In the genomic region with DNA sequence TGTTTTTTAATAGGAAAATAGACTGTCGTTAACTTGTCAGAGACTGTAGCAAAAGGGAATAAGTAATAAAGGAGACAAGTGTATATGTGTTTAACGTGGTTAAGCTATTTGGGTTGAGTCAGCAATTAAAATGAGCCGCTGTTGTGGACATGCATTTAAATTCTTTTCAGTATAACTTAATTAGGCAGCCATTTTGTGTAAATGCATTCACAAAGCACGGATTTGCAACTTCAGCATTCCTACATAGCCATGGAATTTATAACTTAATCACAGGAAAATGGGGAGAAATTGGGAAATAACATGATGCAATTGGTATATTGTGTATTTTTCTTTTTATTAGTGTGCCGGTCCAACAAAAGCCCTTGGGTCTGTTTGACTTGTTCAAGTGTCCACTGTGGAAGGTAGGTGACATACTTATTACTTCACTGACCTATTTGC, we compare ENCODE assay signal across 16 cellular contexts. TPM values are rescaled to one million over a fixed set of nuclear protein-coding genes. Genes with fewer than 3 reads are reported as not detected.
DNase-seq lines count a peak whose midpoint lies in the region; ATAC-seq, FAIRE-seq and TF ChIP-seq lines count a peak whose summit lies in the region.
"Had no signal": no experiment of that assay in that cellular context is flagged by ENCODE, and none has a peak within 500 bp of the region (broad histone marks: within the 10 kb centered on the region; RNA-seq: fewer than 3 reads in every experiment).

No MANE protein-coding gene starts in this region.

- BruUV-seq in IMR-90 (replicated peaks; lab: Mats Ljungman, UMichigan): no TSS peak

- no peak overlapping the region for H2AK9ac ChIP-seq in IMR-90 (replicated peaks; ENCODE audit: low read depth, low read length, poor library complexity)

- no peak overlapping the region for H2BK120ac ChIP-seq in IMR-90 (ENCODE audit: low read depth, low read length)
- no peak overlapping the region for H2BK120ac ChIP-seq in H1 (replicated peaks; ENCODE audit: low read depth, low read length)
- H2BK120ac ChIP-seq in mesendoderm (ENCODE audit: low read depth, low read length): no peak overlapping the region

- no peak overlapping the region for H3K4me3 ChIP-seq in IMR-90 (ENCODE audit: insufficient read depth, low read depth, low read length)
- no peak overlapping the region for H3K4me3 ChIP-seq in H1 (ENCODE audit: extremely low read depth in 1 of 4, insufficient read depth in 2 of 4, low read depth in 3 of 4, low read length in 4 of 4)
- H3K4me3 ChIP-seq in retinal pigment epithelial cell (ENCODE audit: low read length): no peak overlapping the region
- H3K4me3 ChIP-seq in mesendoderm (ENCODE audit: low read length): no peak overlapping the region
- H3K4me3 ChIP-seq: right atrium auricular region, stomach had no signal

- CTCF ChIA-PET in IMR-90 (lab: Yijun Ruan, JAX) (interaction anchor here (0.9 kb wide), 1 partner anchor 18 kb away, joined by 3 read pairs; no protein-coding TSS in a partner anchor), H1 (lab: Charles Lee; ENCODE audit: partially characterized antibody) (interaction anchor here (0.7 to 4.8 kb wide), 19 partner anchors 9 to 78 kb away, joined by 3 to 39 read pairs (median 6); a partner anchor contains a TSS), RWPE1 (lab: Yijun Ruan, JAX) (interaction anchor here (0.5 to 0.6 kb wide), 3 partner anchors 12 to 18 kb away, joined by 4 to 6 read pairs (median 4); no protein-coding TSS in a partner anchor)

- TF ChIP-seq CTCF in IMR-90 (conservative IDR thresholded peaks at IDR 0.05; ENCODE audit: low read depth, low read length) (no peak), H1 (IDR thresholded peaks at IDR 0.05; ENCODE audit: control extremely low read depth in 1 of 3, insufficient read depth in 1 of 3, low read depth in 1 of 3, low read length in 3 of 3) (no peak), retinal pigment epithelial cell (conservative IDR thresholded peaks at IDR 0.05; ENCODE audit: low read depth, low read length) (no peak), RWPE1 (conservative IDR thresholded peaks at IDR 0.05; ENCODE audit: low read depth) (no peak)

- H4K91ac ChIP-seq in IMR-90 (ENCODE audit: insufficient read depth, low read depth, low read length): no peak overlapping the region
- H4K91ac ChIP-seq in H1 (replicated peaks; ENCODE audit: insufficient read length, low read length): no peak overlapping the region

- TF ChIP-seq POLR2A in IMR-90 (IDR thresholded peaks at IDR 0.05; ENCODE audit: low read depth, low read length) (no peak), H1 (IDR thresholded peaks at IDR 0.05; ENCODE audit: control extremely low read depth in 1 of 2, low read depth in 2 of 2, low read length in 2 of 2) (no peak)

- DNase-seq in EH (ENCODE audit: low read depth) (peak; percentile 34), IMR-90 (peak; percentile 38), H1 (ENCODE audit: low read depth in 1 of 2, low spot score in 2 of 2) (no peak), retinal pigment epithelial cell (ENCODE audit: low read depth) (peak; percentile 71), RWPE1 (ENCODE audit: low spot score) (no peak), mesendoderm (no peak), NCI-H2029 treated with DMSO at 0.1 percent for 48 hours (lab: John Stamatoyannopoulos, UW) (no peak)
- DNase-seq: activated effector memory CD4-positive, alpha-beta T cell treated with Interleukin-2 at 50 U/mL for 16 hours; BE2C; left cardiac atrium; NCI-H2171; nucleus accumbens; OCI-M1; stomach had no signal

- no peak overlapping the region for H2BK20ac ChIP-seq in IMR-90 (ENCODE audit: low read depth, low read length)
- H2BK20ac ChIP-seq in H1 (ENCODE audit: low read length): no peak overlapping the region

- no peak overlapping the region for H2AFZ ChIP-seq in IMR-90 (replicated peaks; ENCODE audit: low read length, poor library complexity)
- no peak overlapping the region for H2AFZ ChIP-seq in H1 (ENCODE audit: low read length)

- intact Hi-C loops in IMR-90 (cut with micrococcal nuclease): no loop called here

- H4K8ac ChIP-seq in IMR-90 (ENCODE audit: low read depth in 2 of 2, low read length in 2 of 2) (no peak overlapping the region), H1 (ENCODE audit: extremely low read depth, insufficient read depth, low read length) (no peak overlapping the region), mesendoderm (ENCODE audit: low read depth, low read length) (no peak overlapping the region)

- dilution Hi-C loops in IMR-90 (cut with HindIII; ENCODE audit: low sequenced_read_pairs, unreplicated experiment): no loop called here

- H3K56ac ChIP-seq in IMR-90 (ENCODE audit: extremely low read depth, insufficient read depth, low read length): no peak overlapping the region
- no peak overlapping the region for H3K56ac ChIP-seq in H1 (replicated peaks; ENCODE audit: insufficient read length, low read depth, low read length)
- no peak overlapping the region for H3K56ac ChIP-seq in mesendoderm (ENCODE audit: low read length)

- ATAC-seq in IMR-90 (ENCODE audit: low read depth): no peak
- ATAC-seq: left cardiac atrium had no signal

- H3K4ac ChIP-seq in IMR-90 (ENCODE audit: low read depth, low read length) (no peak overlapping the region), H1 (replicated peaks; ENCODE audit: insufficient read length, low read depth, low read length) (no peak overlapping the region), mesendoderm (ENCODE audit: low read depth, low read length) (no peak overlapping the region)

- H3K4me1 ChIP-seq in IMR-90 (ENCODE audit: control insufficient read depth, insufficient read depth, low read length): peaks cover 6% of the 10 kb centered on the region
- peaks cover 3 to 13% (median 7%) of the 10 kb centered on the region in 4 experiments; a peak in 6 of 7 replicates for H3K4me1 ChIP-seq in H1 (replicated peaks in 1 of 4; ENCODE audit: control insufficient read depth in 3 of 4, insufficient read depth in 4 of 4, low read length in 3 of 4)
- H3K4me1 ChIP-seq in mesendoderm (ENCODE audit: control insufficient read depth, low read depth, low read length): peaks cover 4% of the 10 kb centered on the region

- H3K18ac ChIP-seq in IMR-90 (ENCODE audit: low read depth, low read length) (no peak overlapping the region), H1 (ENCODE audit: extremely low read depth, low read length) (no peak overlapping the region), mesendoderm (ENCODE audit: low read length) (no peak overlapping the region)

- H3K23ac ChIP-seq in IMR-90 (ENCODE audit: low read depth, low read length) (no peak overlapping the region; the same call in 1 of the 2 replicates), H1 (ENCODE audit: insufficient read length) (no peak overlapping the region), mesendoderm (ENCODE audit: low read length) (no peak overlapping the region)

- no peak for FAIRE-seq in H1 (lab: Jason Lieb, UNC)
- FAIRE-seq: astrocyte had no signal

- H3K4me2 ChIP-seq in IMR-90 (ENCODE audit: low read depth, low read length) (peak overlapping the region; percentile 27; the same call in 1 of the 2 replicates), H1 (ENCODE audit: insufficient read depth in 1 of 2, low read depth in 2 of 2, low read length in 2 of 2) (no peak overlapping the region), mesendoderm (ENCODE audit: low read length) (no peak overlapping the region)

- peaks cover 12% of the 10 kb centered on the region for H3K9me1 ChIP-seq in IMR-90 (ENCODE audit: insufficient read depth, low read length)

- no peak for TF ChIP-seq EP300 in H1 (IDR thresholded peaks at IDR 0.05; ENCODE audit: borderline replicate concordance in 1 of 2, low read depth in 2 of 2, low read length in 2 of 2)

- no peaks in the 10 kb centered on the region; the same call in 1 of the 2 replicates for H3K36me3 ChIP-seq in IMR-90 (ENCODE audit: control insufficient read depth, insufficient read depth, low read length)
- H3K36me3 ChIP-seq in H1 (ENCODE audit: control insufficient read depth in 2 of 4, insufficient read depth in 4 of 4, low read length in 3 of 4): no peaks in the 10 kb centered on the region
- no peaks in the 10 kb centered on the region for H3K36me3 ChIP-seq in mesendoderm (ENCODE audit: control insufficient read depth, insufficient read depth, low read length)

- H2BK15ac ChIP-seq in IMR-90 (ENCODE audit: low read depth, low read length) (no peak overlapping the region), H1 (ENCODE audit: low read length) (no peak overlapping the region), mesendoderm (replicated peaks; ENCODE audit: low read depth) (no peak overlapping the region)

- H3K27me3 ChIP-seq in IMR-90 (ENCODE audit: control insufficient read depth, insufficient read depth, low read length) (no peaks in the 10 kb centered on the region), H1 (replicated peaks in 1 of 4; ENCODE audit: control insufficient read depth in 3 of 4, extremely low read depth in 1 of 4, insufficient read depth in 3 of 4, low read length in 3 of 4) (no peaks in the 10 kb centered on the region), mesendoderm (ENCODE audit: insufficient read depth, low read length, poor library complexity) (no peaks in the 10 kb centered on the region)
- H3K27me3 ChIP-seq: BE2C, right atrium auricular region, stomach had no signal

- H2AK5ac ChIP-seq in IMR-90 (ENCODE audit: low read depth, low read length): no peak overlapping the region
- no peak overlapping the region for H2AK5ac ChIP-seq in H1 (ENCODE audit: low read depth, low read length)
- no peak overlapping the region for H2AK5ac ChIP-seq in mesendoderm (ENCODE audit: low read length)

- no peak overlapping the region for H3K9ac ChIP-seq in IMR-90 (ENCODE audit: low read depth, low read length)
- H3K9ac ChIP-seq in H1 (replicated peaks in 1 of 4; ENCODE audit: extremely low read depth in 1 of 4, low read depth in 3 of 4, low read length in 3 of 4): no peak overlapping the region
- H3K9ac ChIP-seq in mesendoderm (ENCODE audit: low read length): no peak overlapping the region

- H3K23me2 ChIP-seq in H1 (ENCODE audit: low read depth, low read length): no peaks in the 10 kb centered on the region

- no peak overlapping the region for H3K27ac ChIP-seq in IMR-90 (ENCODE audit: insufficient read depth, low read length)
- H3K27ac ChIP-seq in H1 (ENCODE audit: low read depth, low read length): no peak overlapping the region
- H3K27ac ChIP-seq in RWPE1: no peak overlapping the region
- no peak overlapping the region for H3K27ac ChIP-seq in mesendoderm (ENCODE audit: low read depth, low read length)
- H3K27ac ChIP-seq: right atrium auricular region, stomach had no signal

- WGBS in IMR-90 (ENCODE audit: extremely low coverage in 2 of 2, insufficient read length in 1 of 2), 2 experiments: no CpG with 5 or more reads among the region's 5 CpGs
- 77% methylated on average over 5 of the region's 5 CpGs; no CpG with 5 or more reads in 1 of the 2 experiments for WGBS in H1 (ENCODE audit: extremely low coverage in 1 of 2, insufficient coverage in 1 of 2, insufficient read length in 1 of 2, insufficient replicate concordance in 2 of 2, low coverage in 1 of 2, low lambda C conversion rate in 2 of 2, missing lambda C conversion rate in 1 of 2), 2 experiments
- WGBS in mesendoderm (ENCODE audit: extremely low coverage, insufficient coverage, low lambda C conversion rate): 100% methylated on average over 1 of the region's 5 CpGs

- H3K79me1 ChIP-seq in IMR-90 (ENCODE audit: low read depth in 1 of 2, low read length in 2 of 2): peaks cover 28 to 66% of the 10 kb centered on the region in 2 experiments
- no peaks in the 10 kb centered on the region for H3K79me1 ChIP-seq in H1 (ENCODE audit: low read depth, low read length)
- peaks cover 17% of the 10 kb centered on the region for H3K79me1 ChIP-seq in mesendoderm (ENCODE audit: low read length)

- no peaks in the 10 kb centered on the region; a peak in 1 of 4 replicates for H3K79me2 ChIP-seq in H1 (ENCODE audit: control insufficient read depth in 1 of 2, insufficient read depth in 2 of 2, low read length in 2 of 2)
- H3K79me2 ChIP-seq in mesendoderm (ENCODE audit: control insufficient read depth, insufficient read depth, low read length): peaks cover 3% of the 10 kb centered on the region

- in situ Hi-C loops in IMR-90 (cut with MboI; ENCODE audit: low sequenced_read_pairs): no loop called here

- H3K9me3 ChIP-seq in IMR-90 (ENCODE audit: control insufficient read depth, insufficient read depth, low read length): no peaks in the 10 kb centered on the region
- H3K9me3 ChIP-seq in H1 (ENCODE audit: insufficient read depth in 2 of 2, low read depth in 1 of 2, low read length in 1 of 2): no peaks in the 10 kb centered on the region
- H3K9me3 ChIP-seq: BE2C, right atrium auricular region, stomach had no signal

- TF ChIP-seq RAD21 in IMR-90 (IDR thresholded peaks at IDR 0.05; ENCODE audit: low read length) (no peak), H1 (IDR thresholded peaks at IDR 0.05 in 1 of 2, conservative IDR thresholded peaks at IDR 0.05 in 1 of 2; ENCODE audit: low read depth in 2 of 2, low read length in 2 of 2) (no peak)

- POLR2A ChIA-PET in IMR-90 (lab: Charles Lee; ENCODE audit: unreplicated experiment) (no interaction called here), H1 (lab: Charles Lee; ENCODE audit: partially characterized antibody) (interaction anchor here (1.3 to 1.5 kb wide), 2 partner anchors 21 to 68 kb away, joined by 4 read pairs; no protein-coding TSS in a partner anchor), RWPE1 (lab: Yijun Ruan, JAX; ENCODE audit: low non-redundant PET) (no interaction called here)

- H4K5ac ChIP-seq in IMR-90 (ENCODE audit: low read depth, low read length) (no peak overlapping the region), H1 (ENCODE audit: insufficient read length, low read depth, low read length) (no peak overlapping the region), mesendoderm (ENCODE audit: low read length) (no peak overlapping the region)

- H3K14ac ChIP-seq in IMR-90 (replicated peaks; ENCODE audit: low read depth, low read length) (no peak overlapping the region), H1 (ENCODE audit: insufficient read length) (no peak overlapping the region)

- no peak overlapping the region for H2BK12ac ChIP-seq in H1 (ENCODE audit: low read depth, low read length)

- H4K20me1 ChIP-seq in IMR-90 (ENCODE audit: insufficient read depth, low read length): peaks cover 38% of the 10 kb centered on the region
- no peaks in the 10 kb centered on the region for H4K20me1 ChIP-seq in H1 (replicated peaks in 1 of 2; ENCODE audit: control insufficient read depth in 1 of 2, insufficient read depth in 2 of 2, low read length in 2 of 2)

- H2BK5ac ChIP-seq in IMR-90 (ENCODE audit: low read depth, low read length, poor library complexity, severe bottlenecking): no peak overlapping the region
- no peak overlapping the region for H2BK5ac ChIP-seq in H1 (ENCODE audit: low read depth, low read length)
- H2BK5ac ChIP-seq in mesendoderm (ENCODE audit: low read length): no peak overlapping the region

RNA-seq across cellular contexts. Expression of a gene that starts 27.9 kb away (rescaled TPM):
- total RNA-seq in IMR-90 (2012; rRNA removed): 46.7 and 52.3 TPM in 2 replicates
- 13.7 and 17.3 TPM in 2 replicates for polyA plus RNA-seq in IMR-90 (2012; rRNA removed)
- 6.2 and 15.2 TPM in 2 replicates for polyA plus RNA-seq in IMR-90 (2012; cell fraction: cytosol; rRNA removed)
- polyA plus RNA-seq in IMR-90 (2012; cell fraction: nucleus; rRNA removed; ENCODE audit: low replicate concordance): 23.8 and 84.1 TPM in 2 replicates
- total RNA-seq in H1 (2021; fragmentation: NEBNext Ultra II Directional; extraction: Animal tissue kit (Norgen Biotek cat#: 25700)): 10.8 and 15.5 TPM in 2 replicates
- polyA plus RNA-seq in H1 (2011; rRNA removed): 10.0 and 16.2 TPM in 2 replicates
- polyA plus RNA-seq in H1 (2011; cell fraction: cytosol; rRNA removed): 6.9 TPM
- 16.9 TPM for polyA plus RNA-seq in H1 (2011; cell fraction: nucleus; rRNA removed)
- polyA plus RNA-seq in H1 (2012, experiment 1 of 2): 17.5 to 23.1 TPM (median 18.6 TPM) in 4 replicates
- polyA plus RNA-seq in H1 (2012, experiment 2 of 2): 4.9 TPM
- 7.8 TPM for polyA plus RNA-seq in H1 (2013, experiment 1 of 2)
- 6.8 TPM for polyA plus RNA-seq in H1 (2013, experiment 2 of 2)
- 12.4 and 29.6 TPM in 2 replicates for polyA minus RNA-seq in H1 (2011; rRNA and poly(A)+ RNA removed)
- polyA minus RNA-seq in H1 (2011; cell fraction: cytosol; rRNA and poly(A)+ RNA removed): 15.0 TPM
- polyA minus RNA-seq in H1 (2011; cell fraction: nucleus; rRNA and poly(A)+ RNA removed): 33.1 TPM
- polyA plus RNA-seq in mesendoderm (2013, experiment 1 of 2): 10.3 TPM
- polyA plus RNA-seq in mesendoderm (2013, experiment 2 of 2): 9.1 TPM

Comparison
In these comparisons a context has a peak if more than half of its experiments do, and no peak if none do; other contexts are left out.
1. DNase-seq: peak in EH (single experiment), IMR-90 (single experiment) and retinal pigment epithelial cell (single experiment); none in H1 (0 of 2), RWPE1 (single experiment), mesendoderm (single experiment) and NCI-H2029 treated with DMSO at 0.1 percent for 48 hours (single experiment).